ENCODE assay signal across 12 cellular contexts in genomic region chr1:21914468-21914867, GRCh38. TPM values are rescaled to one million over a fixed set of nuclear protein-coding genes. Genes with fewer than 3 reads are reported as not detected.
DNase-seq lines count a peak whose midpoint lies in the region; ATAC-seq, FAIRE-seq and TF ChIP-seq lines count a peak whose summit lies in the region.
"Had no signal": no experiment of that assay in that cellular context is flagged by ENCODE, and none has a peak within 500 bp of the region (broad histone marks: within the 10 kb centered on the region; RNA-seq: fewer than 3 reads in every experiment).

No MANE protein-coding gene starts in this region.

- H3K9ac ChIP-seq in astrocyte (ENCODE audit: low read length): no peak overlapping the region

- POLR2A ChIA-PET in activated CD4-positive, alpha-beta T cell treated with anti-CD3 and anti-CD28 coated beads for 36 hours (lab: Charles Lee): interaction anchor here (0.5 kb wide), 1 partner anchor 569 kb away, joined by 3 read pairs; no protein-coding TSS in a partner anchor

- no peaks in the 10 kb centered on the region for H3K27me3 Mint-ChIP-seq in activated CD4-positive, alpha-beta T cell treated with anti-CD3 and anti-CD28 coated beads for 36 hours
- no peaks in the 10 kb centered on the region for H3K27me3 Mint-ChIP-seq in astrocyte (ENCODE audit: low read depth, unreplicated experiment)
- H3K27me3 Mint-ChIP-seq in nephron (ENCODE audit: low read depth): no peaks in the 10 kb centered on the region

- peaks cover 39% of the 10 kb centered on the region for H4K20me1 ChIP-seq in astrocyte (ENCODE audit: insufficient read depth, low read length)

- intact Hi-C loops in activated CD4-positive, alpha-beta T cell treated with anti-CD3 and anti-CD28 coated beads for 36 hours (cut with DNase I, micrococcal nuclease): no loop called here
- intact Hi-C loops in tibial artery (cut with DNase I; ENCODE audit: low total_unique reads): no loop called here

- no peak overlapping the region for H3K4me3 Mint-ChIP-seq in activated CD4-positive, alpha-beta T cell treated with anti-CD3 and anti-CD28 coated beads for 36 hours
- H3K4me3 Mint-ChIP-seq in astrocyte (ENCODE audit: unreplicated experiment): no peak overlapping the region
- H3K4me3 Mint-ChIP-seq in nephron: no peak overlapping the region

- H3K79me2 ChIP-seq in astrocyte (ENCODE audit: insufficient read depth, low read length): peaks cover 40% of the 10 kb centered on the region

- H3K4me3 ChIP-seq in astrocyte (ENCODE audit: insufficient read depth, low read depth, low read length) (no peak overlapping the region), tibial artery (no peak overlapping the region)
- H3K4me3 ChIP-seq: GM12878 had no signal

- no peak for ATAC-seq in activated CD4-positive, alpha-beta T cell treated with anti-CD3 and anti-CD28 coated beads for 36 hours
- ATAC-seq in GM18517 (IDR thresholded peaks at IDR 0.05; ENCODE audit: unreplicated experiment): no peak

- TF ChIP-seq POLR2A in H54 (IDR thresholded peaks at IDR 0.05; ENCODE audit: low read depth, low read length): no peak

- H3K4me1 ChIP-seq in astrocyte (ENCODE audit: insufficient read depth, low read length): peaks cover 29% of the 10 kb centered on the region
- H3K4me1 ChIP-seq in tibial artery: peaks cover 8 to 100% (median 87%) of the 10 kb centered on the region in 4 donors

- H3K9me3 ChIP-seq in astrocyte (ENCODE audit: insufficient read depth, low read depth, low read length) (no peaks in the 10 kb centered on the region), tibial artery (no peaks in the 10 kb centered on the region)

- peaks cover 19% of the 10 kb centered on the region for H3K4me1 Mint-ChIP-seq in activated CD4-positive, alpha-beta T cell treated with anti-CD3 and anti-CD28 coated beads for 36 hours
- H3K4me1 Mint-ChIP-seq in astrocyte (ENCODE audit: low read depth, unreplicated experiment) (peaks cover 41% of the 10 kb centered on the region), nephron (peaks cover 61% of the 10 kb centered on the region)

- H3K36me3 Mint-ChIP-seq in activated CD4-positive, alpha-beta T cell treated with anti-CD3 and anti-CD28 coated beads for 36 hours (ENCODE audit: low read depth): no peaks in the 10 kb centered on the region
- peaks cover 10% of the 10 kb centered on the region for H3K36me3 Mint-ChIP-seq in astrocyte (ENCODE audit: low read depth, unreplicated experiment)
- peaks cover 9% of the 10 kb centered on the region for H3K36me3 Mint-ChIP-seq in nephron (ENCODE audit: low read depth)

- H3K27ac ChIP-seq in astrocyte (ENCODE audit: low read depth, low read length) (no peak overlapping the region), tibial artery (peak overlapping the region; percentile 96 to 97)

- no peaks in the 10 kb centered on the region for H3K9me3 Mint-ChIP-seq in activated CD4-positive, alpha-beta T cell treated with anti-CD3 and anti-CD28 coated beads for 36 hours (ENCODE audit: low read depth)
- H3K9me3 Mint-ChIP-seq in astrocyte (ENCODE audit: unreplicated experiment): no peaks in the 10 kb centered on the region
- no peaks in the 10 kb centered on the region for H3K9me3 Mint-ChIP-seq in nephron

- H3K36me3 ChIP-seq in astrocyte (ENCODE audit: insufficient read depth, low read length) (no peaks in the 10 kb centered on the region), tibial artery (peaks cover 0 to 4% (median 4%) of the 10 kb centered on the region in 3 donors)

- FAIRE-seq in astrocyte (lab: Jason Lieb, UNC) (no peak), H54 (lab: Jason Lieb, UNC) (no peak), RCC 7860 (lab: Jason Lieb, UNC) (no peak)
- FAIRE-seq: GM12878, GM19239, urothelium cell line had no signal

- peak overlapping the region; percentile 55 for H3K27ac Mint-ChIP-seq in activated CD4-positive, alpha-beta T cell treated with anti-CD3 and anti-CD28 coated beads for 36 hours
- H3K27ac Mint-ChIP-seq in astrocyte (ENCODE audit: unreplicated experiment) (peak overlapping the region; percentile 48), nephron (peak overlapping the region; percentile 40 to 97 (median 47))

- no peak overlapping the region for H2AFZ ChIP-seq in astrocyte (ENCODE audit: low read depth, low read length)

- no peak for TF ChIP-seq CTCF in astrocyte (IDR thresholded peaks at IDR 0.05; ENCODE audit: insufficient read depth, low read depth, low read length)
- no peak for TF ChIP-seq CTCF in nephron (IDR thresholded peaks at IDR 0.05; ENCODE audit: unreplicated experiment in 3 of 3)
- no peak for TF ChIP-seq CTCF in tibial artery (IDR thresholded peaks at IDR 0.05)

- H3K27me3 ChIP-seq in astrocyte (ENCODE audit: insufficient read depth, low read length) (no peaks in the 10 kb centered on the region), tibial artery (no peaks in the 10 kb centered on the region)

- CTCF ChIA-PET in activated CD4-positive, alpha-beta T cell treated with anti-CD3 and anti-CD28 coated beads for 36 hours (lab: Charles Lee): interaction anchor here (0.7 kb wide), 1 partner anchor 19 kb away, joined by 3 read pairs; no protein-coding TSS in a partner anchor

- no peak for DNase-seq in activated CD4-positive, alpha-beta T cell treated with anti-CD3 and anti-CD28 coated beads for 36 hours
- DNase-seq in activated CD4-positive, alpha-beta T cell treated with anti-CD3 and anti-CD28 coated beads, Interleukin-2, amount 50 U/mL, for 4 hours: no peak
- DNase-seq in astrocyte (ENCODE audit: low read depth) (no peak), tibial artery (no peak), H54 (ENCODE audit: insufficient read length, low spot score) (no peak), RCC 7860 (ENCODE audit: low spot score) (no peak)
- DNase-seq: effector CD8-positive, alpha-beta T cell had no signal

- no peak overlapping the region for H3K4me2 ChIP-seq in astrocyte (ENCODE audit: low read length)

RNA-seq across cellular contexts. Expression of gene HSPG2, which starts 22.6 kb away (rescaled TPM):
- 10 to 100 TPM; 19.6 to 20.6 TPM for total RNA-seq in activated CD4-positive, alpha-beta T cell treated with anti-CD3 and anti-CD28 coated beads for 36 hours
- 249 and 262 TPM in 2 replicates for total RNA-seq in astrocyte

Comparison
In these comparisons a context has a peak if more than half of its experiments do, and no peak if none do; other contexts are left out.
1. RNA of gene HSPG2, which starts 22.6 kb away (total RNA-seq): 249 to 262 TPM in astrocyte; 19.6 to 20.6 TPM in activated CD4-positive, alpha-beta T cell treated with anti-CD3 and anti-CD28 coated beads for 36 hours; every median in the first group is over 10 times any median in the second.
2. Peak in every context shown above with its lines, with median percentiles within 50 percentile points of each other: H3K27ac Mint-ChIP-seq.